ENCODE assay signal across 1 cellular context in genomic region chr17:49968380-49969133, GRCh38.
TF ChIP-seq lines count a peak whose summit lies in the region.

No MANE protein-coding gene starts in this region.

TF ChIP-seq in HepG2, 621 proteins besides CTCF, POLR2A, EP300 and RAD21 (continued from another document and continues in another):
- TF ChIP-seq AFF4 (CRISPR knock-in tag; IDR thresholded peaks at IDR 0.05): no peak
- peak; percentile 78; the same call in 1 of the 2 replicates for TF ChIP-seq ZXDC (CRISPR knock-in tag; IDR thresholded peaks at IDR 0.05)
- TF ChIP-seq ZNF431 (CRISPR knock-in tag; IDR thresholded peaks at IDR 0.05; ENCODE audit: borderline replicate concordance, low read depth): no peak; the same call in 1 of the 2 replicates
- no peak for TF ChIP-seq ZMAT5 (CRISPR knock-in tag; IDR thresholded peaks at IDR 0.05; ENCODE audit: borderline replicate concordance, low read depth)
- TF ChIP-seq ZNF891 (CRISPR knock-in tag; IDR thresholded peaks at IDR 0.05): no peak
- no peak for TF ChIP-seq KDM3A (CRISPR knock-in tag; IDR thresholded peaks at IDR 0.05; ENCODE audit: low read depth)
- TF ChIP-seq ZNF597 (CRISPR knock-in tag; IDR thresholded peaks at IDR 0.05): no peak
- no peak for TF ChIP-seq MYNN (CRISPR knock-in tag; IDR thresholded peaks at IDR 0.05; ENCODE audit: low read depth)
- no peak for TF ChIP-seq DPF2 (CRISPR knock-in tag; IDR thresholded peaks at IDR 0.05; ENCODE audit: borderline replicate concordance, low read depth)
- TF ChIP-seq TBL1XR1 (IDR thresholded peaks at IDR 0.05; ENCODE audit: borderline replicate concordance, low read length, partially characterized antibody): no peak
- no peak for TF ChIP-seq HNRNPK (IDR thresholded peaks at IDR 0.05; ENCODE audit: low read depth, low read length, poor library complexity, severe bottlenecking)
- TF ChIP-seq STAT5B (CRISPR knock-in tag; IDR thresholded peaks at IDR 0.05): no peak
- TF ChIP-seq ZNF343 (CRISPR knock-in tag; IDR thresholded peaks at IDR 0.05): no peak; the same call in 1 of the 2 replicates
- TF ChIP-seq THAP9 (CRISPR knock-in tag; IDR thresholded peaks at IDR 0.05; ENCODE audit: borderline replicate concordance): 0 out of 2 replicates have a peak, but pooled peaks have one; percentile 18
- no peak; the same call in 1 of the 2 replicates for TF ChIP-seq ARNTL (CRISPR knock-in tag; IDR thresholded peaks at IDR 0.05)
- no peak for TF ChIP-seq ZNF572 (CRISPR knock-in tag; IDR thresholded peaks at IDR 0.05)
- TF ChIP-seq ZMAT3 (CRISPR knock-in tag; conservative IDR thresholded peaks at IDR 0.05): no peak
- no peak for TF ChIP-seq BRD4 (CRISPR knock-in tag; IDR thresholded peaks at IDR 0.05)
- TF ChIP-seq NFE2L1 (CRISPR knock-in tag; IDR thresholded peaks at IDR 0.05; ENCODE audit: borderline replicate concordance): no peak
- no peak for TF ChIP-seq CENPBD1 (CRISPR knock-in tag; IDR thresholded peaks at IDR 0.05; ENCODE audit: borderline replicate concordance, low read depth)
- TF ChIP-seq IRF2 (CRISPR knock-in tag; IDR thresholded peaks at IDR 0.05): no peak
- TF ChIP-seq XRCC5 (optimal IDR thresholded peaks at IDR 0.05; ENCODE audit: low read length): no peak
- TF ChIP-seq ZKSCAN5 (CRISPR knock-in tag; IDR thresholded peaks at IDR 0.05): no peak
- TF ChIP-seq LBX2 (CRISPR knock-in tag; IDR thresholded peaks at IDR 0.05; ENCODE audit: borderline replicate concordance): 0 out of 2 replicates have a peak, but pooled peaks have one; percentile 33
- no peak for TF ChIP-seq ZBTB43 (CRISPR knock-in tag; conservative IDR thresholded peaks at IDR 0.05)
- no peak for TF ChIP-seq TBP (CRISPR knock-in tag; IDR thresholded peaks at IDR 0.05)
- TF ChIP-seq ZSCAN29 (CRISPR knock-in tag; conservative IDR thresholded peaks at IDR 0.05): no peak
- no peak for TF ChIP-seq PTBP1 (IDR thresholded peaks at IDR 0.05; ENCODE audit: low read depth, low read length, poor library complexity, severe bottlenecking)
- no peak for TF ChIP-seq ZBTB7B (CRISPR knock-in tag; IDR thresholded peaks at IDR 0.05)
- peak; percentile 85 for TF ChIP-seq PATZ1 (CRISPR knock-in tag; IDR thresholded peaks at IDR 0.05)
- no peak for TF ChIP-seq ZBTB7A (CRISPR knock-in tag; IDR thresholded peaks at IDR 0.05)
- peak; percentile 9; the same call in 1 of the 2 replicates for TF ChIP-seq MTF2 (CRISPR knock-in tag; IDR thresholded peaks at IDR 0.05; ENCODE audit: borderline replicate concordance)
- TF ChIP-seq FOXJ3 (CRISPR knock-in tag; IDR thresholded peaks at IDR 0.05; ENCODE audit: borderline replicate concordance): no peak
- no peak for TF ChIP-seq NKX3-1 (CRISPR knock-in tag; IDR thresholded peaks at IDR 0.05)
- TF ChIP-seq ZBTB39 (CRISPR knock-in tag; IDR thresholded peaks at IDR 0.05): no peak
- TF ChIP-seq DMAP1 (CRISPR knock-in tag; IDR thresholded peaks at IDR 0.05): no peak
- peak; percentile 65 for TF ChIP-seq ZFX (CRISPR knock-in tag; IDR thresholded peaks at IDR 0.05; ENCODE audit: low read depth)
- no peak; the same call in 1 of the 2 replicates for TF ChIP-seq ZNF12 (CRISPR knock-in tag; IDR thresholded peaks at IDR 0.05)
- TF ChIP-seq PHF8 (CRISPR knock-in tag; IDR thresholded peaks at IDR 0.05): peak; percentile 46; the same call in 1 of the 2 replicates
- TF ChIP-seq ZNF333 (CRISPR knock-in tag; IDR thresholded peaks at IDR 0.05; ENCODE audit: borderline replicate concordance): no peak
- TF ChIP-seq DMTF1 (CRISPR knock-in tag; IDR thresholded peaks at IDR 0.05): no peak
- no peak for TF ChIP-seq ZBTB20 (CRISPR knock-in tag; IDR thresholded peaks at IDR 0.05; ENCODE audit: borderline replicate concordance, low read depth)
- TF ChIP-seq KAT8 (CRISPR knock-in tag; IDR thresholded peaks at IDR 0.05): peak; percentile 28; the same call in 1 of the 2 replicates
- no peak for TF ChIP-seq AGO2 (optimal IDR thresholded peaks at IDR 0.05; ENCODE audit: low read depth, low read length)
